32 cellular contexts compared by ENCODE assay signal in the genomic region with DNA sequence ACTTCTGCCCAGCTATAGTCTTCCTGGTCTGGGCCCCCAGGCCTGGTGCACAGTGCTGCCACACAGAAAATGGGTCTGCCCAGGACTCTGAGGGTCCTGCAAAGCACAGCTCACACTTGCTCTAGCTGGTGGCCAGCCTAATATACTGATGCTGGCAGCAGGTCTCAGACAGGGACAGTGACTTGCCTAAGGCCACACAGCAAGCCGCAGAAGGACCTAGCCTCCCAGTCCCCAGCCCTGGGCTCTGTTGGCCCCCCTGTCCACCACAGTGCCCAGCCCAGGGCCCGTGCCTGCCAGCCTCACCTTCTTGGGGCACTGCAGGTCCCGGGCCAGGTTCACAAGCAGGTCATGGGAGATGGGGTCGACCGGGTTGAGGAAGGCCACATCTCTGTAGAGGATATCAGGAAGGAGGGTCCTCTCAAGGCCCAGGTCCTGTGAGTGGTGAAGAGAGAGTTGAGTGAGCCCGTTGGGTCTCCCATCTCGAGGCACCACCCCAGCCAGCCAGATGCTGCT.
"Had no signal": no experiment of that assay in that cellular context is flagged by ENCODE, and none has a peak within 500 bp of the region (broad histone marks: within the 10 kb centered on the region; RNA-seq: fewer than 3 reads in every experiment).

No MANE protein-coding gene starts in this region.

- H3K36me3 ChIP-seq: adrenal gland, prostate gland, uterus had no signal

- ATAC-seq: heart left ventricle; left lung; lower lobe of right lung; natural killer cell treated with Interleukin-12 subunit alpha and Interleukin-12 subunit beta and Interleukin-15 and Interleukin-18, amount 100 ng/mL, for 72 hours; SK-N-SH treated with all-trans-retinoic acid at 6 μM for 48 hours; stimulated activated memory B cell treated with anti-CD40 and anti-IgM and Interleukin-4, amounts not matched to agents 10 μg/mL and 1 μg/mL and 100 μg/mL, for 72 hours; stimulated activated naive CD8-positive, alpha-beta T cell treated with anti-CD3 and anti-CD28 coated beads, Interleukin-15, amount 100 ng/mL, for 72 hours had no signal

- H3K4me1 ChIP-seq: uterus had no signal

- DNase-seq: activated CD4-positive, alpha-beta T cell treated with anti-CD3 and anti-CD28 coated beads for 4 hours; activated CD4-positive, alpha-beta T cell treated with anti-CD3 and anti-CD28 coated beads, Interleukin-2, amount 50 U/mL, for 48 hours; activated CD4-positive, CD25-positive, alpha-beta regulatory T cell; activated CD8-positive, alpha-beta memory T cell treated with anti-CD3 and anti-CD28 coated beads for 24 hours; activated effector memory CD4-positive, alpha-beta T cell treated with anti-CD3 and anti-CD28 coated beads, Interleukin-2, amount 50 U/mL, for 16 hours; activated naive CD4-positive, alpha-beta T cell treated with anti-CD3 and anti-CD28 coated beads for 36 hours; activated naive CD8-positive, alpha-beta T cell treated with anti-CD3 and anti-CD28 coated beads for 36 hours; activated T-cell treated with anti-CD3 and anti-CD28 coated beads, Interleukin-2, amount 50 U/mL, for 1 hour; adrenal gland; cerebellar nuclear complex; cortex of kidney; heart left ventricle; left lung; lower lobe of right lung; mesendoderm; stimulated activated CD4-positive, alpha-beta T cell treated with anti-CD3 and anti-CD28 coated beads, Interleukin-1b, Interleukin-23, amount 100 ng/mL, for 48 hours; stimulated activated CD4-positive, alpha-beta T cell treated with anti-CD3 and anti-CD28 coated beads, Interleukin-4, amount 100 ng/mL, for 4 hours; stimulated activated CD8-positive, alpha-beta memory T cell treated with anti-CD3 and anti-CD28 coated beads, Interleukin-4, amount 100 ng/mL, for 48 hours; stimulated activated naive CD8-positive, alpha-beta T cell treated with anti-CD3 and anti-CD28 coated beads, Interleukin-15, amount 100 ng/mL, for 72 hours; T-helper 2 cell; uterus had no signal

- H3K9me3 Mint-ChIP-seq: activated naive CD4-positive, alpha-beta T cell treated with anti-CD3 and anti-CD28 coated beads for 36 hours; activated naive CD8-positive, alpha-beta T cell treated with anti-CD3 and anti-CD28 coated beads for 36 hours; activated T-helper 1 cell treated with anti-CD3 and anti-CD28 coated beads, Interleukin-12 subunit alpha, Interleukin-12 subunit beta, Interleukin-2, Interleukin-4 antibody, amounts not matched to agents 30 ng/mL and 10 ng/mL and 1 ng/mL, durations not matched to agents 14 hours and 24 hours and 36 hours; natural killer cell treated with Interleukin-12 subunit alpha and Interleukin-12 subunit beta and Interleukin-15 and Interleukin-18, amount 100 ng/mL, for 72 hours; stimulated activated memory B cell treated with anti-CD40 and anti-IgM and Interleukin-4, amounts not matched to agents 10 μg/mL and 1 μg/mL and 100 μg/mL, for 72 hours; stimulated activated naive CD8-positive, alpha-beta T cell treated with anti-CD3 and anti-CD28 coated beads, Interleukin-15, amount 100 ng/mL, for 72 hours; type B pancreatic cell had no signal

- H3K27me3 Mint-ChIP-seq: natural killer cell treated with Interleukin-12 subunit alpha and Interleukin-12 subunit beta and Interleukin-15 and Interleukin-18, amount 100 ng/mL, for 72 hours; stimulated activated memory B cell treated with anti-CD40 and anti-IgM and Interleukin-4, amounts not matched to agents 10 μg/mL and 1 μg/mL and 100 μg/mL, for 72 hours; type B pancreatic cell had no signal

- H3K27me3 ChIP-seq: adrenal gland, heart left ventricle, left lung, suprapubic skin, uterus had no signal

- FAIRE-seq: astrocyte, bronchial epithelial cell, endothelial cell of umbilical vein had no signal

- H3K4me3 Mint-ChIP-seq: activated naive CD4-positive, alpha-beta T cell treated with anti-CD3 and anti-CD28 coated beads for 36 hours; activated naive CD8-positive, alpha-beta T cell treated with anti-CD3 and anti-CD28 coated beads for 36 hours; activated T-helper 1 cell treated with anti-CD3 and anti-CD28 coated beads, Interleukin-12 subunit alpha, Interleukin-12 subunit beta, Interleukin-2, Interleukin-4 antibody, amounts not matched to agents 30 ng/mL and 10 ng/mL and 1 ng/mL, durations not matched to agents 14 hours and 24 hours and 36 hours; natural killer cell treated with Interleukin-12 subunit alpha and Interleukin-12 subunit beta and Interleukin-15 and Interleukin-18, amount 100 ng/mL, for 72 hours; stimulated activated memory B cell treated with anti-CD40 and anti-IgM and Interleukin-4, amounts not matched to agents 10 μg/mL and 1 μg/mL and 100 μg/mL, for 72 hours; stimulated activated naive CD8-positive, alpha-beta T cell treated with anti-CD3 and anti-CD28 coated beads, Interleukin-15, amount 100 ng/mL, for 72 hours had no signal

- H3K27ac Mint-ChIP-seq: activated naive CD4-positive, alpha-beta T cell treated with anti-CD3 and anti-CD28 coated beads for 36 hours; activated naive CD8-positive, alpha-beta T cell treated with anti-CD3 and anti-CD28 coated beads for 36 hours; activated T-helper 1 cell treated with anti-CD3 and anti-CD28 coated beads, Interleukin-12 subunit alpha, Interleukin-12 subunit beta, Interleukin-2, Interleukin-4 antibody, amounts not matched to agents 30 ng/mL and 10 ng/mL and 1 ng/mL, durations not matched to agents 14 hours and 24 hours and 36 hours; natural killer cell treated with Interleukin-12 subunit alpha and Interleukin-12 subunit beta and Interleukin-15 and Interleukin-18, amount 100 ng/mL, for 72 hours; stimulated activated memory B cell treated with anti-CD40 and anti-IgM and Interleukin-4, amounts not matched to agents 10 μg/mL and 1 μg/mL and 100 μg/mL, for 72 hours; type B pancreatic cell had no signal

- H3K36me3 Mint-ChIP-seq: activated naive CD8-positive, alpha-beta T cell treated with anti-CD3 and anti-CD28 coated beads for 36 hours; natural killer cell treated with Interleukin-12 subunit alpha and Interleukin-12 subunit beta and Interleukin-15 and Interleukin-18, amount 100 ng/mL, for 72 hours; stimulated activated memory B cell treated with anti-CD40 and anti-IgM and Interleukin-4, amounts not matched to agents 10 μg/mL and 1 μg/mL and 100 μg/mL, for 72 hours; type B pancreatic cell had no signal

- H3K9me3 ChIP-seq: adrenal gland, heart left ventricle, left lung, lower lobe of right lung, prostate gland, suprapubic skin, uterus had no signal

- H3K4me3 ChIP-seq: adrenal gland, heart left ventricle, left lung, lower lobe of right lung, prostate gland, smooth muscle cell, suprapubic skin, uterus had no signal

- H3K27ac ChIP-seq: adrenal gland, heart left ventricle, left lung, lower lobe of right lung, suprapubic skin, uterus had no signal
